ENCODE assay signal across 3 cellular contexts in genomic region chr17:18298061-18298460, GRCh38. TPM values are rescaled to one million over a fixed set of nuclear protein-coding genes. Genes with fewer than 3 reads are reported as not detected.
DNase-seq lines count a peak whose midpoint lies in the region; TF ChIP-seq lines count a peak whose summit lies in the region.
"Not testable (repeated sequence)": the region's sequence is repeated elsewhere in the genome, so short reads cannot be mapped to it uniquely, and the experiment has no call there.

No MANE protein-coding gene starts in this region.

- peaks cover 60% of the 10 kb centered on the region for H3K4me1 Mint-ChIP-seq in CD14-positive monocyte

- H3K4me3 Mint-ChIP-seq in CD14-positive monocyte, result not testable (repeated sequence)

- H3K36me3 ChIP-seq in neutrophil (peaks cover 42% of the 10 kb centered on the region), spleen (peaks cover 0 to 98% (median 57%) of the 10 kb centered on the region in 6 donors)

- H3K9me3 ChIP-seq in neutrophil, spleen: not testable (repeated sequence)

- peaks cover 37 to 61% of the 10 kb centered on the region in 2 donors for H3K36me3 Mint-ChIP-seq in CD14-positive monocyte

- TF ChIP-seq POLR2A in spleen (IDR thresholded peaks at IDR 0.05), result not testable (repeated sequence)

- peak overlapping the region in 1 of 2 experiments; percentile 54 for H3K4me3 ChIP-seq in neutrophil (ENCODE audit: low read depth in 1 of 2, low read length in 1 of 2)
- peak overlapping the region in 2 of 8 donors; percentile 9 to 35 for H3K4me3 ChIP-seq in spleen

- H3K4me1 ChIP-seq in neutrophil (ENCODE audit: control insufficient read depth in 1 of 2, insufficient read depth in 1 of 2, low read depth in 1 of 2, low read length in 1 of 2) (peaks cover 51 to 64% of the 10 kb centered on the region in 2 experiments), spleen (peaks cover 0 to 50% (median 10%) of the 10 kb centered on the region in 6 donors)

- H3K27ac ChIP-seq in neutrophil (peak overlapping the region; percentile 99), spleen (peak overlapping the region in 4 of 8 donors; percentile 43 to 92 (median 90))

- not testable (repeated sequence) for H3K27me3 ChIP-seq in neutrophil; spleen (replicated peaks in 1 of 7)

- not testable (repeated sequence) for TF ChIP-seq CTCF in CD14-positive monocyte (IDR thresholded peaks at IDR 0.05); neutrophil (IDR thresholded peaks at IDR 0.05); spleen (IDR thresholded peaks at IDR 0.05 in 8 of 11, conservative IDR thresholded peaks at IDR 0.05 in 3 of 11)

- intact Hi-C loops in CD14-positive monocyte (cut with micrococcal nuclease), result loop anchor here in 1 of 2 donors (5.0 kb wide), 1 partner anchor 41 kb away; the partner anchor contains the start of gene FLII
- intact Hi-C loops in spleen (cut with DNase I; ENCODE audit: low total_unique reads), result not testable (repeated sequence)

- H3K9me3 Mint-ChIP-seq in CD14-positive monocyte, result not testable (repeated sequence)

- H3K27me3 Mint-ChIP-seq in CD14-positive monocyte (ENCODE audit: low read depth in 3 of 3), result not testable (repeated sequence)

- 91 to 95% (median 93%) methylated on average over 4 to 30 of the region's 30 CpGs; no CpG with 5 or more reads in 1 of the 5 donors for WGBS in spleen, 5 donors

- peak overlapping the region; percentile 62 to 97 (median 90) for H3K27ac Mint-ChIP-seq in CD14-positive monocyte

- DNase-seq in CD14-positive monocyte (ENCODE audit: low spot score), result not testable (repeated sequence)
- DNase-seq in spleen, result peak; percentile 72

RNA-seq across cellular contexts. Expression of gene TOP3A, which starts 16.7 kb away (rescaled TPM):
- polyA plus RNA-seq in CD14-positive monocyte (10 to 100 TPM; 15.2 to 22.3 TPM), spleen (10 to 100 TPM in 2 of 3 donors, 1 to 10 TPM in 1; 9.8 to 18.5 (median 12.7) TPM)
- total RNA-seq in spleen, result 10 to 100 TPM; 42.0 to 60.1 (median 48.2) TPM

RNA-seq across cellular contexts. Expression of gene SMCR8, which starts 17.0 kb away (rescaled TPM):
- polyA plus RNA-seq in CD14-positive monocyte (1 to 10 TPM; 2.4 to 5.3 TPM), spleen (1 to 10 TPM; 3.9 to 9.2 (median 4.0) TPM)
- total RNA-seq in spleen, result 10 to 100 TPM; 25.8 to 38.0 (median 32.3) TPM

RNA-seq across cellular contexts. Expression of gene MIEF2, which starts 37.6 kb away (rescaled TPM):
- polyA plus RNA-seq in CD14-positive monocyte (1 to 10 TPM; 4.9 to 6.1 TPM), spleen (1 to 10 TPM; 4.6 to 7.5 (median 4.8) TPM)
- total RNA-seq in spleen, result 10 to 100 TPM in 6 of 7 donors, 1 to 10 TPM in 1; 8.5 to 24.8 (median 13.5) TPM

RNA-seq across cellular contexts. Expression of gene FLII, which starts 39.5 kb away (rescaled TPM):
- polyA plus RNA-seq in CD14-positive monocyte (100 to 1,000 TPM; 145 to 227 TPM), spleen (100 to 1,000 TPM; 143 to 214 (median 211) TPM)
- total RNA-seq in spleen, result 100 to 1,000 TPM; 272 to 346 (median 287) TPM
